In genomic region chr1:234696148-234696576, GRCh38 we compare ENCODE assay signal across 19 cellular contexts.
A peak's percentile ranks its signal among the peaks of the same experiment; 100 is the strongest.
DNase-seq lines count a peak whose midpoint lies in the region; ATAC-seq and TF ChIP-seq lines count a peak whose summit lies in the region.
"Had no signal": no experiment of that assay in that cellular context is flagged by ENCODE, and none has a peak within 500 bp of the region (broad histone marks: within the 10 kb centered on the region; RNA-seq: fewer than 3 reads in every experiment).

No MANE protein-coding gene starts in this region.

- no peaks in the 10 kb centered on the region for H3K36me3 ChIP-seq in CD8-positive, alpha-beta T cell (ENCODE audit: insufficient read depth, low read length)
- H3K36me3 ChIP-seq: spleen had no signal

- no peaks in the 10 kb centered on the region for H3K9me3 ChIP-seq in CD8-positive, alpha-beta T cell (ENCODE audit: low read length)
- H3K9me3 ChIP-seq: spleen had no signal

- intact Hi-C loops in CD8-positive, alpha-beta T cell (cut with DNase I, micrococcal nuclease): no loop called here

- no peaks in the 10 kb centered on the region for H3K27me3 ChIP-seq in CD8-positive, alpha-beta T cell (ENCODE audit: insufficient read depth, low read length)
- H3K27me3 ChIP-seq: spleen had no signal

- H3K4me1 ChIP-seq in CD8-positive, alpha-beta T cell (ENCODE audit: insufficient read depth, low read length): no peaks in the 10 kb centered on the region
- H3K4me1 ChIP-seq: spleen had no signal

- no peak overlapping the region for H3K4me3 ChIP-seq in CD8-positive, alpha-beta T cell (ENCODE audit: low read depth, low read length)
- H3K4me3 ChIP-seq: spleen had no signal

- no peaks in the 10 kb centered on the region for H3K9me3 Mint-ChIP-seq in CD8-positive, alpha-beta T cell
- H3K9me3 Mint-ChIP-seq: activated naive CD8-positive, alpha-beta T cell treated with anti-CD3 and anti-CD28 coated beads for 36 hours; CD4-positive, alpha-beta T cell had no signal

- POLR2A ChIA-PET in CD8-positive, alpha-beta T cell (lab: Charles Lee): no interaction called here

- CTCF ChIA-PET in CD8-positive, alpha-beta T cell (lab: Charles Lee): no interaction called here

- no peaks in the 10 kb centered on the region for H3K27me3 Mint-ChIP-seq in CD8-positive, alpha-beta T cell (ENCODE audit: low read depth)
- H3K27me3 Mint-ChIP-seq: activated naive CD8-positive, alpha-beta T cell treated with anti-CD3 and anti-CD28 coated beads for 36 hours; CD4-positive, alpha-beta T cell; T-helper 17 cell had no signal

- ATAC-seq in GM19395 (IDR thresholded peaks at IDR 0.05; ENCODE audit: unreplicated experiment) (peak; percentile 62), HG02642 (IDR thresholded peaks at IDR 0.05; ENCODE audit: poor library complexity, unreplicated experiment) (peak; percentile 60), HG03432 (IDR thresholded peaks at IDR 0.05; ENCODE audit: unreplicated experiment) (peak; percentile 51)
- ATAC-seq in CD8-positive, alpha-beta T cell: no peak
- ATAC-seq: left lobe of liver, T-helper 17 cell had no signal

- no peak overlapping the region for H3K27ac ChIP-seq in CD8-positive, alpha-beta T cell (ENCODE audit: low read depth, low read length)
- H3K27ac ChIP-seq: spleen had no signal

- no peak overlapping the region for H3K27ac Mint-ChIP-seq in CD8-positive, alpha-beta T cell
- H3K27ac Mint-ChIP-seq: activated naive CD8-positive, alpha-beta T cell treated with anti-CD3 and anti-CD28 coated beads for 36 hours; CD4-positive, alpha-beta T cell; progenitor cell of endocrine pancreas had no signal

- H3K4me3 Mint-ChIP-seq in CD8-positive, alpha-beta T cell: no peak overlapping the region
- H3K4me3 Mint-ChIP-seq: activated naive CD8-positive, alpha-beta T cell treated with anti-CD3 and anti-CD28 coated beads for 36 hours; CD4-positive, alpha-beta T cell; T-helper 17 cell had no signal

- no peaks in the 10 kb centered on the region for H3K36me3 Mint-ChIP-seq in CD8-positive, alpha-beta T cell
- H3K36me3 Mint-ChIP-seq: activated naive CD8-positive, alpha-beta T cell treated with anti-CD3 and anti-CD28 coated beads for 36 hours had no signal

- TF ChIP-seq CTCF in GM10266 (IDR thresholded peaks at IDR 0.05; ENCODE audit: control insufficient read depth, insufficient read depth, low read depth, missing control alignments): no peak
- no peak for TF ChIP-seq CTCF in CD8-positive, alpha-beta T cell (IDR thresholded peaks at IDR 0.05)

- DNase-seq in GM10266 (ENCODE audit: extremely low spot score) (peak; percentile 48), NCI-H69 (lab: John Stamatoyannopoulos, UW) (no peak), NCI-H345 (lab: John Stamatoyannopoulos, UW) (no peak), NCI-H82 treated with DMSO at 0.1 percent for 48 hours (lab: John Stamatoyannopoulos, UW; ENCODE audit: unreplicated experiment) (no peak)
- no peak for DNase-seq in CD8-positive, alpha-beta T cell
- DNase-seq: activated naive CD8-positive, alpha-beta T cell treated with anti-CD3 and anti-CD28 coated beads for 36 hours; CD4-positive, alpha-beta T cell; effector memory CD4-positive, alpha-beta T cell; HCEC 1CT; NCI-H1930; NCI-H82; Right ventricle myocardium superior; spleen; T-helper 17 cell had no signal

- H3K4me1 Mint-ChIP-seq in CD8-positive, alpha-beta T cell (ENCODE audit: low read depth): no peaks in the 10 kb centered on the region
